In genomic region chr4:67700874-67701850, GRCh38 we compare ENCODE assay signal across 1 cellular context.
A peak's percentile ranks its signal among the peaks of the same experiment; 100 is the strongest.
TF ChIP-seq lines count a peak whose summit lies in the region.

UBA6 (minus strand) TSS chr4:67701155; CDS start chr4:67701119, 36 bp downstream.

TF ChIP-seq in H1, 55 proteins besides CTCF, POLR2A, EP300 and RAD21:
- TF ChIP-seq SIN3A (conservative IDR thresholded peaks at IDR 0.05 in 1 of 2, IDR thresholded peaks at IDR 0.05 in 1 of 2; ENCODE audit: low read depth in 1 of 2, low read length in 2 of 2) (peak; percentile 52 to 62; a peak in 1 of 4 replicates), TCF12 (IDR thresholded peaks at IDR 0.05; ENCODE audit: low read depth, low read length) (0 out of 2 replicates have a peak, but pooled peaks have one; percentile 46), EZH2 (IDR thresholded peaks at IDR 0.05; ENCODE audit: low read depth, low read length, severe bottlenecking) (no peak), JUND (IDR thresholded peaks at IDR 0.05; ENCODE audit: low read length) (no peak), HDAC6 (IDR thresholded peaks at IDR 0.05; ENCODE audit: low read depth, low read length) (no peak), KDM4A (IDR thresholded peaks at IDR 0.05; ENCODE audit: low read depth, low read length, severe bottlenecking) (peak; percentile 61), SP1 (IDR thresholded peaks at IDR 0.05; ENCODE audit: low read depth, low read length) (peak; percentile 47; the same call in 1 of the 2 replicates), ATF3 (IDR thresholded peaks at IDR 0.05; ENCODE audit: insufficient read depth, low read depth, low read length) (no peak), PHF8 (conservative IDR thresholded peaks at IDR 0.05; ENCODE audit: low read depth, low read length) (peak; percentile 81), TBP (IDR thresholded peaks at IDR 0.05; ENCODE audit: low read depth, low read length) (peak; percentile 57; the same call in 1 of the 2 replicates), GABPA (IDR thresholded peaks at IDR 0.05; ENCODE audit: borderline replicate concordance, insufficient read depth, low read length) (no peak), TAF1 (IDR thresholded peaks at IDR 0.05; ENCODE audit: low read depth, low read length) (peak; percentile 78; the same call in 1 of the 2 replicates), SRF (IDR thresholded peaks at IDR 0.05; ENCODE audit: low read depth, low read length) (no peak), CHD2 (IDR thresholded peaks at IDR 0.05; ENCODE audit: low read length) (no peak), CREB1 (IDR thresholded peaks at IDR 0.05) (peak; percentile 88), ASH2L (IDR thresholded peaks at IDR 0.05; ENCODE audit: low read length) (peak; percentile 9), RBBP5 (IDR thresholded peaks at IDR 0.05; ENCODE audit: borderline replicate concordance, low read depth, low read length) (peak; percentile 58), HDAC2 (IDR thresholded peaks at IDR 0.05; ENCODE audit: borderline replicate concordance in 1 of 2, low read depth in 2 of 2, low read length in 2 of 2) (0 out of 4 replicates have a peak, but pooled peaks of 1 of the 2 experiments have one; percentile 70), SP4 (IDR thresholded peaks at IDR 0.05; ENCODE audit: low read length) (no peak; the same call in 1 of the 2 replicates), FOSL1 (IDR thresholded peaks at IDR 0.05; ENCODE audit: insufficient read depth, low read depth, low read length) (no peak), NANOG (IDR thresholded peaks at IDR 0.05; ENCODE audit: insufficient read depth, low read depth, low read length, poor library complexity, severe bottlenecking) (no peak), CTBP2 (IDR thresholded peaks at IDR 0.05; ENCODE audit: borderline replicate concordance, insufficient read depth, insufficient read length, low read length) (no peak), TAF7 (optimal IDR thresholded peaks at IDR 0.05; ENCODE audit: borderline replicate concordance, low read depth, low read length) (peak; percentile 87), EGR1 (IDR thresholded peaks at IDR 0.05; ENCODE audit: borderline replicate concordance, low read depth, low read length) (no peak), GTF2F1 (IDR thresholded peaks at IDR 0.05; ENCODE audit: borderline replicate concordance, low read depth, low read length) (no peak), MAX (IDR thresholded peaks at IDR 0.05) (peak; percentile 95), YY1 (IDR thresholded peaks at IDR 0.05; ENCODE audit: low read depth, low read length) (peak; percentile 39; the same call in 1 of the 2 replicates), BACH1 (IDR thresholded peaks at IDR 0.05; ENCODE audit: low read length) (peak; percentile 43; the same call in 1 of the 2 replicates), POLR2AphosphoS5 (IDR thresholded peaks at IDR 0.05; ENCODE audit: low read depth, low read length) (peak; percentile 70), TEAD4 (IDR thresholded peaks at IDR 0.05; ENCODE audit: low read depth, low read length) (no peak)
